In the genomic region with DNA sequence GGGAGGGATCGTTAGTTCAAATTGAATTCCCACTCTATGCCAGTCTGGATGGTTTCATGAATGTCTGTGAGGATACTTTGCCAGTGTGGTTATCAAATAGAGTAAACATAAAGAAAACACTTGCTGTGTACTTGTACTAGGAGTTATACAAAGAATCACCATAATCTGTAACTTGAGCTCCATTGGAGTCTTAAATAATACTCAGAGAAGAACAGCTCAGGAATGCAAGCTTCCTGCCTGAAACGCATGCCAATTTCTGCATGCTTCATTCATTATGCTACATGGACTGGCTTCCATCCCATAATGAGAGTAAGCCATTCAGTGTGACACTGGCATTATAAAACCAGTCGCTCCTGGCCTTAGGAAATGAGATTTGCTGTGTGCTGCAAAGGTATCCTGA, we compare ENCODE assay signal across 16 cellular contexts.
A peak's percentile ranks its signal among the peaks of the same experiment; 100 is the strongest.
DNase-seq lines count a peak whose midpoint lies in the region; ATAC-seq and TF ChIP-seq lines count a peak whose summit lies in the region.
"Had no signal": no experiment of that assay in that cellular context is flagged by ENCODE, and none has a peak within 500 bp of the region (broad histone marks: within the 10 kb centered on the region; RNA-seq: fewer than 3 reads in every experiment).

No MANE protein-coding gene starts in this region.

- H3K9ac ChIP-seq in adipocyte (ENCODE audit: low read length): no peak overlapping the region

- no peak for TF ChIP-seq CTCF in fibroblast of the aortic adventitia (IDR thresholded peaks at IDR 0.05; ENCODE audit: insufficient read depth, low read length)

- H3K4me1 ChIP-seq in adipocyte (ENCODE audit: control insufficient read depth, insufficient read depth, low read length): peaks cover 7% of the 10 kb centered on the region
- H3K4me1 ChIP-seq: esophagus squamous epithelium, left ventricle myocardium inferior had no signal

- H3K9me3 ChIP-seq in adipocyte (ENCODE audit: control insufficient read depth, low read length): no peaks in the 10 kb centered on the region
- H3K9me3 ChIP-seq: esophagus squamous epithelium, left ventricle myocardium inferior had no signal

- DNase-seq in ELR (ENCODE audit: low read depth) (peak; percentile 53), adipocyte (ENCODE audit: low read depth) (peak; percentile 85), fibroblast of the aortic adventitia (ENCODE audit: low read depth) (peak; percentile 84), skeletal muscle cell (ENCODE audit: low read depth) (peak; percentile 43), NCI-H1105 (lab: John Stamatoyannopoulos, UW) (no peak)
- no peak for DNase-seq in activated CD4-positive, alpha-beta T cell treated with anti-CD3 and anti-CD28 coated beads for 4 hours
- DNase-seq: DND-41, esophagus squamous epithelium, left ventricle myocardium inferior, MV-4-11, NCI-H748 treated with DMSO at 0.1 percent for 48 hours, SW 1271 had no signal

- ATAC-seq in GM19035 (IDR thresholded peaks at IDR 0.05; ENCODE audit: unreplicated experiment) (no peak), GM19328 (IDR thresholded peaks at IDR 0.05; ENCODE audit: unreplicated experiment) (no peak)
- ATAC-seq: activated T-helper 17 cell treated with anti-CD3 and anti-CD28 coated beads, Interleukin-2, amount 50 U/mL, for 72 hours; GM12878 had no signal

- no peaks in the 10 kb centered on the region for H3K27me3 ChIP-seq in adipocyte (replicated peaks; ENCODE audit: control insufficient read depth, insufficient read depth, low read length)
- H3K27me3 ChIP-seq: esophagus squamous epithelium had no signal

- H3K4me3 ChIP-seq in adipocyte (ENCODE audit: low read length): no peak overlapping the region
- H3K4me3 ChIP-seq in fibroblast of the aortic adventitia (ENCODE audit: low read depth, low read length): no peak overlapping the region
- no peak overlapping the region for H3K4me3 ChIP-seq in skeletal muscle cell (ENCODE audit: low read depth, low read length)
- H3K4me3 ChIP-seq: esophagus squamous epithelium, GM12878, left ventricle myocardium inferior had no signal

- no peaks in the 10 kb centered on the region for H3K36me3 ChIP-seq in adipocyte (ENCODE audit: control insufficient read depth, insufficient read depth, low read length, severe bottlenecking)

Comparison
In these comparisons a context has a peak if more than half of its experiments do, and no peak if none do; other contexts are left out.
1. DNase-seq: peak in ELR (single experiment), adipocyte (single experiment), fibroblast of the aortic adventitia (single experiment) and skeletal muscle cell (single experiment); none in activated CD4-positive, alpha-beta T cell treated with anti-CD3 and anti-CD28 coated beads for 4 hours (0 of 2) and NCI-H1105 (single experiment).